Comparison of ENCODE assay signal across 8 cellular contexts in genomic region chr3:37174532-37175126, GRCh38. TPM values are rescaled to one million over a fixed set of nuclear protein-coding genes. Genes with fewer than 3 reads are reported as not detected.
DNase-seq lines count a peak whose midpoint lies in the region; ATAC-seq and TF ChIP-seq lines count a peak whose summit lies in the region.

LRRFIP2 (minus strand) TSS chr3:37174582; CDS start chr3:37148983, 25,599 bp downstream.

- H3K4me3 ChIP-seq in AG09309 (ENCODE audit: control insufficient read depth, low read depth, low read length) = peak within 1 kb of the TSS; percentile 86

- ATAC-seq in GM18868 (IDR thresholded peaks at IDR 0.05; ENCODE audit: unreplicated experiment) = peak; percentile 56
- peak; percentile 81 for ATAC-seq in stimulated activated effector memory CD8-positive, alpha-beta T cell treated with anti-CD3 and anti-CD28 coated beads, Interleukin-12 subunit alpha, Interleukin-12 subunit beta, amount 100 ng/mL, for 72 hours
- ATAC-seq in GM19397 (IDR thresholded peaks at IDR 0.05; ENCODE audit: unreplicated experiment) = no peak

- H3K4me1 Mint-ChIP-seq in brain = peaks cover 71% of the 10 kb centered on the region
- peaks cover 40% of the 10 kb centered on the region for H3K4me1 Mint-ChIP-seq in stimulated activated effector memory CD8-positive, alpha-beta T cell treated with anti-CD3 and anti-CD28 coated beads, Interleukin-12 subunit alpha, Interleukin-12 subunit beta, amount 100 ng/mL, for 72 hours

- H3K4me3 Mint-ChIP-seq in brain = peak within 1 kb of the TSS; percentile 86 to 97 (median 91)
- H3K4me3 Mint-ChIP-seq in stimulated activated effector memory CD8-positive, alpha-beta T cell treated with anti-CD3 and anti-CD28 coated beads, Interleukin-12 subunit alpha, Interleukin-12 subunit beta, amount 100 ng/mL, for 72 hours = peak within 1 kb of the TSS; percentile 78

- H3K27me3 Mint-ChIP-seq in brain = peaks cover 8% of the 10 kb centered on the region

- no peaks in the 10 kb centered on the region for H3K9me3 Mint-ChIP-seq in brain
- H3K9me3 Mint-ChIP-seq in stimulated activated effector memory CD8-positive, alpha-beta T cell treated with anti-CD3 and anti-CD28 coated beads, Interleukin-12 subunit alpha, Interleukin-12 subunit beta, amount 100 ng/mL, for 72 hours = no peaks in the 10 kb centered on the region

- no peak for TF ChIP-seq CTCF in AG09309 (IDR thresholded peaks at IDR 0.05; ENCODE audit: control insufficient read depth, insufficient read depth, low read depth, low read length, missing control alignments)
- TF ChIP-seq CTCF in brain (conservative IDR thresholded peaks at IDR 0.05) = no peak

- H3K36me3 Mint-ChIP-seq in brain = peaks cover 7% of the 10 kb centered on the region
- H3K36me3 Mint-ChIP-seq in stimulated activated effector memory CD8-positive, alpha-beta T cell treated with anti-CD3 and anti-CD28 coated beads, Interleukin-12 subunit alpha, Interleukin-12 subunit beta, amount 100 ng/mL, for 72 hours = peaks cover 63% of the 10 kb centered on the region

- no peak for DNase-seq in AG09309 (ENCODE audit: low read depth)
- DNase-seq in M059J (ENCODE audit: low read depth) = peak; percentile 69
- DNase-seq in iris pigment epithelial cell (ENCODE audit: low read depth) = peak; percentile 89
- no peak for DNase-seq in stimulated activated effector memory CD8-positive, alpha-beta T cell treated with anti-CD3 and anti-CD28 coated beads, Interleukin-12 subunit alpha, Interleukin-12 subunit beta, amount 100 ng/mL, for 72 hours (ENCODE audit: low spot score in 2 of 2)
- no peak for DNase-seq in NCI-H2081 treated with DMSO at 0.1 percent for 48 hours (lab: John Stamatoyannopoulos, UW)

- peak within 1 kb of the TSS; percentile 65 to 97 (median 87) for H3K27ac Mint-ChIP-seq in brain
- H3K27ac Mint-ChIP-seq in stimulated activated effector memory CD8-positive, alpha-beta T cell treated with anti-CD3 and anti-CD28 coated beads, Interleukin-12 subunit alpha, Interleukin-12 subunit beta, amount 100 ng/mL, for 72 hours = peak within 1 kb of the TSS; percentile 86

RNA-seq across cellular contexts. Expression of gene LRRFIP2, which starts in this region (rescaled TPM):
- total RNA-seq in M059J (2014; rRNA removed; shearing (Covaris generic)) = 18.9 and 31.9 TPM in 2 replicates
- polyA plus RNA-seq in brain (ENCODE audit: insufficient read depth, low read depth, low replicate concordance) = 17.4 TPM

Comparison
In these comparisons a context has a peak if more than half of its experiments do, and no peak if none do; other contexts are left out.
1. DNase-seq: peak in M059J (single experiment) and iris pigment epithelial cell (single experiment); none in AG09309 (single experiment), stimulated activated effector memory CD8-positive, alpha-beta T cell treated with anti-CD3 and anti-CD28 coated beads, Interleukin-12 subunit alpha, Interleukin-12 subunit beta, amount 100 ng/mL, for 72 hours (0 of 2) and NCI-H2081 treated with DMSO at 0.1 percent for 48 hours (single experiment).